23 cellular contexts compared by ENCODE assay signal in the genomic region with DNA sequence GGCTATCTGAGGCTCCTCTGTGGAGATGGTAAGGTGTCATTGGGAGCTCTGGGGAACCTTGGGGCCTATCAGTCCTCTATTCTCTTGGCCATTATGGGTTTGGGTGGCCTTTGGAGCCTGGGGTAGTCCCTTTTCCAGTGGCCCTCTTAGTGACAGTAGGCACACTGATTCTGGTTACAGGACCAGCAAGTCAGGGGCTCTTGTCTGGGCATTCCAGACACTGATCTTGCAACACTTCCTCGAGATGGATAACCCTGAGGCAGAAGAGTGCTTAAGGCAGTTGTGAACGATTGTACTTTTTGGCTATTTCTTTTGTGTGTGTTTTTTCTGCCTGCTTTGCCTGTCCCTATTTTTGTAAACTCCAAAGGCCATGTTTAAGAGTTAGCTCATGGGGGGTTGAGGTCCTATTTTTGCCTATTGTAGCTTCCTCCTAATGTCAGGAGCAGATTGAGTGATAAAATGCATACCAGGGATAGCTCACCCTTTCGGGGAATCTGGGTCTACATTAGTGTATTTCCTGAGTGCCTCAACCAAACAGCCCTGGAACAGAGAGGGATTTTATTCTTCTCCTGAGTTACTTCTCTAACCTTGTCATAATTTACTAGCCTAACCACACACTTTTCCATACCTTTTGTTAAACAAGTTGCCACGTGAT.
"Had no signal": no experiment of that assay in that cellular context is flagged by ENCODE, and none has a peak within 500 bp of the region (broad histone marks: within the 10 kb centered on the region; RNA-seq: fewer than 3 reads in every experiment).

No MANE protein-coding gene starts in this region.

- H3K27me3 ChIP-seq: left lung, tibial nerve had no signal

- H2AFZ ChIP-seq: parathyroid adenoma had no signal

- H3K4me3 ChIP-seq: left lung, lung, tibial nerve had no signal

- H3K9me3 ChIP-seq: left lung, tibial nerve had no signal

- H3K36me3 Mint-ChIP-seq: mesothelial cell of epicardium had no signal

- H3K9me3 Mint-ChIP-seq: T-helper 2 cell treated with Interferon-gamma antibody and Interleukin-4, amounts not matched to agents 5 μg/mL and 100 μg/mL, for 36 hours had no signal

- H3K27me3 Mint-ChIP-seq: activated CD4-positive, alpha-beta T cell treated with anti-CD3 and anti-CD28 coated beads for 36 hours had no signal

- H3K36me3 ChIP-seq: left lung, tibial nerve had no signal

- H3K9ac ChIP-seq: parathyroid adenoma had no signal

- H3K4me1 ChIP-seq: left lung, parathyroid adenoma, tibial nerve had no signal

- H3K27ac Mint-ChIP-seq: activated CD4-positive, alpha-beta T cell treated with anti-CD3 and anti-CD28 coated beads for 36 hours; mesothelial cell of epicardium; T-helper 2 cell treated with Interferon-gamma antibody and Interleukin-4, amounts not matched to agents 5 μg/mL and 100 μg/mL, for 36 hours had no signal

- DNase-seq: activated CD4-positive, alpha-beta T cell treated with anti-CD3 and anti-CD28 coated beads for 36 hours; activated CD4-positive, alpha-beta T cell treated with anti-CD3 and anti-CD28 coated beads, Interleukin-2, amount 50 U/mL, for 48 hours; activated CD4-positive, CD25-positive, alpha-beta regulatory T cell; activated CD8-positive, alpha-beta memory T cell treated with anti-CD3 and anti-CD28 coated beads for 24 hours; activated gamma-delta T cell treated with Interleukin-2 at 50 U/mL for 16 hours; activated naive CD4-positive, alpha-beta T cell treated with anti-CD3 and anti-CD28 coated beads, Interleukin-2, amount 50 U/mL, for 16 hours; activated T-cell treated with anti-CD3 and anti-CD28 coated beads, Interleukin-2, amount 50 U/mL, for 1 hour; amniotic stem cell; central memory CD4-positive, alpha-beta T cell; head of caudate nucleus; hippocampal formation; left lung; naive B cell; occipital lobe; right cardiac atrium; stimulated activated naive CD4-positive, alpha-beta T cell; T-helper 1 cell had no signal

- H3K4me3 Mint-ChIP-seq: activated CD4-positive, alpha-beta T cell treated with anti-CD3 and anti-CD28 coated beads for 36 hours; mesothelial cell of epicardium; naive B cell; neural crest cell; T-helper 2 cell treated with Interferon-gamma antibody and Interleukin-4, amounts not matched to agents 5 μg/mL and 100 μg/mL, for 36 hours had no signal

- ATAC-seq: activated CD4-positive, alpha-beta T cell treated with anti-CD3 and anti-CD28 coated beads for 36 hours; right cardiac atrium had no signal

- H3K27ac ChIP-seq: left lung, parathyroid adenoma, tibial nerve had no signal
